11 cellular contexts compared by ENCODE assay signal in the genomic region with DNA sequence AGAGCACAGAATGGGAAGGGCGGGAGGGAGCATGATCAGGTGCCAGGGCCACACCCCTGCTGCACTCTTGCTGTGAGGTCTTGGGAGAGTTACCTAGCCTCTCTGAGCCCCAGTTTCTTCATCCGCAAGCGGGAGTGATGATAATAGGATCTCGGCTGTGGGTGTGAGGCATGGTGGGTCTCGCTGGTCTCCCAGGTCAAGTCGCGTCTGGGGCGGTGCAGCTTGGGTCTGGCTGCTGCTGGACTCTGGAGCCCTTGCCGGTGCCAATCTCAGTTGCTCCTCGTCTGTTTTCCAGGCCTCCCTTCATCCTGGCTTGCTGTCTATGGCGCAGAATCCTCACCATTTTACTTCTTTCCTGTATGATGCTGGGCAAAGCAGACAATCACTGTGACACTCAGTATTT.
DNase-seq lines count a peak whose midpoint lies in the region; ATAC-seq and TF ChIP-seq lines count a peak whose summit lies in the region.
"Had no signal": no experiment of that assay in that cellular context is flagged by ENCODE, and none has a peak within 500 bp of the region (broad histone marks: within the 10 kb centered on the region; RNA-seq: fewer than 3 reads in every experiment).

No MANE protein-coding gene starts in this region.

- TF ChIP-seq CTCF in 22Rv1 (IDR thresholded peaks at IDR 0.05) (peak; percentile 46), DOHH2 (IDR thresholded peaks at IDR 0.05; ENCODE audit: low read depth, low read length, poor library complexity, severe bottlenecking) (peak; percentile 25), PC-9 (conservative IDR thresholded peaks at IDR 0.05) (peak; percentile 16; the same call in 1 of the 2 replicates), foreskin keratinocyte (conservative IDR thresholded peaks at IDR 0.05) (no peak), omental fat pad (IDR thresholded peaks at IDR 0.05) (no peak)

- H3K27me3 ChIP-seq in DOHH2 (ENCODE audit: control insufficient read depth, low read length) (no peaks in the 10 kb centered on the region; the same call in 1 of the 2 replicates), PC-9 (ENCODE audit: insufficient read depth, low read depth) (no peaks in the 10 kb centered on the region; the same call in 1 of the 2 replicates), foreskin keratinocyte (peaks cover 30% of the 10 kb centered on the region)

- H4K20me1 ChIP-seq in DOHH2 (ENCODE audit: control insufficient read depth, insufficient read depth, low read depth, low read length) (no peaks in the 10 kb centered on the region), PC-9 (ENCODE audit: insufficient read depth) (no peaks in the 10 kb centered on the region)

- peak; percentile 8 for ATAC-seq in foreskin keratinocyte
- no peak for ATAC-seq in GM18867 (IDR thresholded peaks at IDR 0.05; ENCODE audit: unreplicated experiment)
- ATAC-seq in omental fat pad (ENCODE audit: low FRiP score), result no peak

- no peaks in the 10 kb centered on the region for H3K36me3 ChIP-seq in DOHH2 (ENCODE audit: control insufficient read depth, low read length)
- no peaks in the 10 kb centered on the region for H3K36me3 ChIP-seq in PC-9 (ENCODE audit: low read depth)

- no peaks in the 10 kb centered on the region for H3K79me2 ChIP-seq in DOHH2 (ENCODE audit: control insufficient read depth, low read length)
- H3K79me2 ChIP-seq in PC-9 (ENCODE audit: low read depth), result no peaks in the 10 kb centered on the region

- H3K4me2 ChIP-seq in DOHH2 (ENCODE audit: low read length) (no peak overlapping the region), PC-9 (no peak overlapping the region)

- CTCF ChIA-PET in PC-9 (lab: Charles Lee), result interaction anchor here (0.6 to 0.8 kb wide), 2 partner anchors 169 to 509 kb away, joined by 3 to 4 read pairs; no protein-coding TSS in a partner anchor

- POLR2A ChIA-PET in PC-9 (lab: Charles Lee; ENCODE audit: unreplicated experiment), result no interaction called here

- H3K9me3 ChIP-seq in DOHH2 (ENCODE audit: control insufficient read depth, insufficient read depth, low read length) (no peaks in the 10 kb centered on the region), PC-9 (ENCODE audit: insufficient read depth, low read depth) (no peaks in the 10 kb centered on the region)

- intact Hi-C loops in PC-9 (cut with micrococcal nuclease; ENCODE audit: unreplicated experiment), result no loop called here

- H3K27ac ChIP-seq in 22Rv1, result no peak overlapping the region
- no peak overlapping the region for H3K27ac ChIP-seq in DOHH2 (ENCODE audit: low read depth, low read length)
- H3K27ac ChIP-seq in PC-9, result no peak overlapping the region
- no peak overlapping the region for H3K27ac ChIP-seq in foreskin keratinocyte

- no peak overlapping the region for H2AFZ ChIP-seq in PC-9

- H3K9me2 ChIP-seq in DOHH2 (replicated peaks; ENCODE audit: control insufficient read depth, low read length) (no peaks in the 10 kb centered on the region), PC-9 (ENCODE audit: insufficient read depth) (no peaks in the 10 kb centered on the region)

- no peak for DNase-seq in PC-9
- no peak for DNase-seq in foreskin keratinocyte
- DNase-seq in NOMO-1 treated with dmso at 0.1 percent for 144 hours (lab: John Stamatoyannopoulos, UW; ENCODE audit: unreplicated experiment), result no peak
- no peak for DNase-seq in omental fat pad (ENCODE audit: low spot score)
- DNase-seq in activated T-cell treated with anti-CD3 and anti-CD28 coated beads, Interleukin-2, amount 50 U/mL, for 48 hours, result no peak
- DNase-seq: DMS79 treated with DMSO at 0.1 percent for 48 hours, GF-D8, NCI-H1105 had no signal

- H3F3A ChIP-seq in DOHH2 (ENCODE audit: control insufficient read depth, insufficient read depth) (no peaks in the 10 kb centered on the region), PC-9 (ENCODE audit: insufficient read depth, low read depth) (no peaks in the 10 kb centered on the region)

- H3K4me3 ChIP-seq in DOHH2 (ENCODE audit: low read length), result no peak overlapping the region
- no peak overlapping the region for H3K4me3 ChIP-seq in PC-9

- no TSS peak for BruUV-seq in PC-9 (replicated peaks; lab: Mats Ljungman, UMichigan)

- H3K4me1 ChIP-seq in DOHH2 (ENCODE audit: control insufficient read depth, low read length) (no peaks in the 10 kb centered on the region), PC-9 (replicated peaks; ENCODE audit: insufficient read depth) (no peaks in the 10 kb centered on the region), foreskin keratinocyte (no peaks in the 10 kb centered on the region)

Comparison
In these comparisons a context has a peak if more than half of its experiments do, and no peak if none do; other contexts are left out.
1. CTCF ChIP-seq: peak in 22Rv1 (single experiment), DOHH2 (single experiment) and PC-9 (single experiment); none in foreskin keratinocyte (single experiment) and omental fat pad (0 of 3).